Comparison of ENCODE assay signal across 9 cellular contexts in genomic region chr14:68547305-68548193, GRCh38.
DNase-seq lines count a peak whose midpoint lies in the region; ATAC-seq and TF ChIP-seq lines count a peak whose summit lies in the region.
"Had no signal": no experiment of that assay in that cellular context is flagged by ENCODE, and none has a peak within 500 bp of the region (broad histone marks: within the 10 kb centered on the region; RNA-seq: fewer than 3 reads in every experiment).

No MANE protein-coding gene starts in this region.

- H3K4me3 ChIP-seq in adipocyte (ENCODE audit: low read length) (peak overlapping the region; percentile 56), heart right ventricle (no peak overlapping the region), sigmoid colon (no peak overlapping the region)

- peak; percentile 91 to 99 (median 98) for TF ChIP-seq EP300 in sigmoid colon (IDR thresholded peaks at IDR 0.05)

- H3K9me3 ChIP-seq in adipocyte (ENCODE audit: control insufficient read depth, low read length) (no peaks in the 10 kb centered on the region), heart right ventricle (no peaks in the 10 kb centered on the region), sigmoid colon (no peaks in the 10 kb centered on the region)

- 57 to 61% methylated on average over 12 of the region's 12 CpGs for WGBS in heart right ventricle, 2 donors
- WGBS in sigmoid colon, 2 donors, result 77 to 82% methylated on average over 12 of the region's 12 CpGs

- H3K4me1 ChIP-seq in adipocyte (ENCODE audit: control insufficient read depth, insufficient read depth, low read length) (peaks cover 84% of the 10 kb centered on the region), heart right ventricle (peaks cover 28 to 77% (median 63%) of the 10 kb centered on the region in 9 donors), sigmoid colon (peaks cover 0 to 93% (median 83%) of the 10 kb centered on the region in 4 donors)

- peak in 1 of 2 donors; percentile 35 for TF ChIP-seq POLR2A in sigmoid colon (IDR thresholded peaks at IDR 0.05)

- H3K27ac ChIP-seq in heart right ventricle, result peak overlapping the region; percentile 91 to 97 (median 94)
- H3K27ac ChIP-seq in sigmoid colon, result peak overlapping the region; percentile 93 to 96 (median 96)

- TF ChIP-seq CTCF in heart right ventricle (IDR thresholded peaks at IDR 0.05) (no peak), sigmoid colon (IDR thresholded peaks at IDR 0.05) (no peak)

- peak; percentile 98 for DNase-seq in ELR (ENCODE audit: low read depth)
- peak; percentile 88 for DNase-seq in adipocyte (ENCODE audit: low read depth)
- DNase-seq in heart right ventricle, result peak in 1 of 2 donors; percentile 62
- peak; percentile 97 for DNase-seq in sigmoid colon
- DNase-seq in CD1c-positive myeloid dendritic cell (ENCODE audit: extremely low spot score), result no peak
- no peak for DNase-seq in cerebellar nuclear complex (lab: John Stamatoyannopoulos, UW)
- DNase-seq: NCI-H187 treated with DMSO at 0.1 percent for 48 hours had no signal

- H3K27me3 ChIP-seq in adipocyte (replicated peaks; ENCODE audit: control insufficient read depth, insufficient read depth, low read length) (no peaks in the 10 kb centered on the region), heart right ventricle (no peaks in the 10 kb centered on the region), sigmoid colon (no peaks in the 10 kb centered on the region)

- ATAC-seq in heart right ventricle, result peak; percentile 21 to 90 (median 78)
- ATAC-seq in GM19455 (IDR thresholded peaks at IDR 0.05; ENCODE audit: unreplicated experiment), result no peak
- no peak for ATAC-seq in GM21381 (IDR thresholded peaks at IDR 0.05; ENCODE audit: unreplicated experiment)

- intact Hi-C loops in heart right ventricle (cut with DNase I) (loop anchor here in 6 of 10 donors (1.0 to 10.0 kb wide), 9 partner anchors 75 to 300 kb away; partner anchors contain the start of gene ZFP36L1 (in 5 of the 6)), sigmoid colon (cut with DNase I) (loop anchor here (1.0 to 5.0 kb wide), 11 partner anchors 42 to 605 kb away; partner anchors contain the start of gene ZFP36L1)

- no peaks in the 10 kb centered on the region for H3K36me3 ChIP-seq in adipocyte (ENCODE audit: control insufficient read depth, insufficient read depth, low read length, severe bottlenecking)
- no peaks in the 10 kb centered on the region for H3K36me3 ChIP-seq in heart right ventricle
- H3K36me3 ChIP-seq in sigmoid colon, result no peaks in the 10 kb centered on the region

- H3K9ac ChIP-seq in adipocyte (ENCODE audit: low read length), result peak overlapping the region; percentile 89

Comparison
In these comparisons a context has a peak if more than half of its experiments do, and no peak if none do; other contexts are left out.
1. DNase-seq: peak in ELR (single experiment), adipocyte (single experiment) and sigmoid colon (single experiment); none in CD1c-positive myeloid dendritic cell (single experiment) and cerebellar nuclear complex (0 of 2).
2. ATAC-seq: peak in heart right ventricle (8 of 8); none in GM19455 (single experiment) and GM21381 (single experiment).